7 cellular contexts compared by ENCODE assay signal in the genomic region with DNA sequence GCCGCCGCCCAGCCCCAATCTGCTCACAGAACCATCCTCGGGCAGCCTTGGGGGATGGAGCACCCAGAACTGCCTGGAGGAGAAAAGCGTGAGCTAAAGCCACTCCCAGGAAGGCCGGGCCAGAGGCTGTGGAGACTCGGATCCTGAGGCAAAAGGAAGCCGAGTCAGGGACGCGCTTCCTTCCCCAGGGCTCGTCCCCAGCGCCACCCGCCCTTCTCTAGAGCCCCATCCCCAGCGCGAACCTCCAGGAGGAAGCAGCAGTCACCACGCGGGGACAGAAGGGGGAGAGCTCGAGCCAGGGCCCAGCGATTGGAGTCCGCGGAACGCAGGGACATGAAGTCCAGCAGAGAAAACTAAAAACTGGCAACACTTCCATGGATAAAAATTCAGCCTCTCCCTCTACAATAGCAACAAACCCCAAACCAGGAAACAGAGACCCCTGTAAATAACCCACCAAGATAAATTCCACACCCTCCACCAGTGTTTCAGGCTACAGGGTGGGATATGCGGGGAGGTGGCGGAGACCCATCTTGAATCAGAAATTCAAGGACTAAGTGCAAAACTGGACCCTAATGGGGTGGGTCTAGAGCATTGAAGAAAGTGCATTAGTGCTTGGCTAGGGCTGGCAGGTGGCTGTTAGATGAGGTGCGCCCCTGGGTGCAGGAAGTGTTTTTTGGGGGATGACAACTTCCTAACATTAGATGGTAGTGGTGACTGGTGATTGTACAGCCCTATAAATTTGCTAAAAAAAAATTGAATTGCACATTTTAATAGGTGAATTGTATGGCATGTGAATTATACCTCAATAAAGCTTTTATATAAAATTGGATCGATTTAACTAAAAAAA.
A peak's percentile ranks its signal among the peaks of the same experiment; 100 is the strongest.
DNase-seq lines count a peak whose midpoint lies in the region; ATAC-seq and TF ChIP-seq lines count a peak whose summit lies in the region.

No MANE protein-coding gene starts in this region.

- peaks cover 0 to 9% of the 10 kb centered on the region in 2 donors for H3K4me1 ChIP-seq in ascending aorta

- peak; percentile 62 for TF ChIP-seq CTCF in GM10266 (IDR thresholded peaks at IDR 0.05; ENCODE audit: control insufficient read depth, insufficient read depth, low read depth, missing control alignments)
- TF ChIP-seq CTCF in ascending aorta (IDR thresholded peaks at IDR 0.05), result peak; percentile 77 to 89 (median 79)
- peak; percentile 70 for TF ChIP-seq CTCF in progenitor cell of endocrine pancreas (IDR thresholded peaks at IDR 0.05; ENCODE audit: unreplicated experiment)

- peak overlapping the region; percentile 6 for H3K4me3 Mint-ChIP-seq in progenitor cell of endocrine pancreas (ENCODE audit: low read depth)

- no peaks in the 10 kb centered on the region for H3K36me3 ChIP-seq in ascending aorta

- no peaks in the 10 kb centered on the region for H3K27me3 Mint-ChIP-seq in progenitor cell of endocrine pancreas

- DNase-seq in GM10266 (ENCODE audit: extremely low spot score) (peak; percentile 78), NCI-H226 (peak; percentile 29), ascending aorta (ENCODE audit: low spot score in 2 of 2) (peak in 1 of 2 donors; percentile 89), hepatic stellate cell (ENCODE audit: low spot score) (peak; percentile 71), progenitor cell of endocrine pancreas (ENCODE audit: low spot score, unreplicated experiment) (peak; percentile 54), NCI-H1930 (lab: John Stamatoyannopoulos, UW) (no peak)

- intact Hi-C loops in ascending aorta (cut with DNase I), result loop anchor here (2.0 to 5.0 kb wide), 2 partner anchors 114 to 183 kb away; a partner anchor contains a TSS

- no peaks in the 10 kb centered on the region for H3K27me3 ChIP-seq in ascending aorta

- ATAC-seq in GM19395 (IDR thresholded peaks at IDR 0.05; ENCODE audit: unreplicated experiment), result no peak

- H3K27ac ChIP-seq in ascending aorta, result peak overlapping the region in 1 of 2 donors; percentile 78

- no peak overlapping the region for H3K27ac Mint-ChIP-seq in progenitor cell of endocrine pancreas

- peaks cover 6% of the 10 kb centered on the region for H3K36me3 Mint-ChIP-seq in progenitor cell of endocrine pancreas (ENCODE audit: insufficient read depth)

- no peaks in the 10 kb centered on the region for H3K9me3 ChIP-seq in ascending aorta

- H3K9me3 Mint-ChIP-seq in progenitor cell of endocrine pancreas (ENCODE audit: low read depth), result no peaks in the 10 kb centered on the region

- peaks cover 5% of the 10 kb centered on the region for H3K4me1 Mint-ChIP-seq in progenitor cell of endocrine pancreas (ENCODE audit: low read depth)

- peak overlapping the region; percentile 28 to 34 for H3K4me3 ChIP-seq in ascending aorta

Comparison
In these comparisons a context has a peak if more than half of its experiments do, and no peak if none do; other contexts are left out.
1. DNase-seq: peak in GM10266 (single experiment), NCI-H226 (single experiment), hepatic stellate cell (single experiment) and progenitor cell of endocrine pancreas (single experiment); none in NCI-H1930 (0 of 2).
2. Peak in every context shown above with its lines, with median percentiles within 50 percentile points of each other: CTCF ChIP-seq.